In genomic region chr13:51770160-51770559, GRCh38 we compare ENCODE assay signal across 19 cellular contexts. TPM values are rescaled to one million over a fixed set of nuclear protein-coding genes. Genes with fewer than 3 reads are reported as not detected.
A peak's percentile ranks its signal among the peaks of the same experiment; 100 is the strongest.
DNase-seq lines count a peak whose midpoint lies in the region; ATAC-seq and TF ChIP-seq lines count a peak whose summit lies in the region.
"Had no signal": no experiment of that assay in that cellular context is flagged by ENCODE, and none has a peak within 500 bp of the region (broad histone marks: within the 10 kb centered on the region; RNA-seq: fewer than 3 reads in every experiment).

No MANE protein-coding gene starts in this region.

- peak overlapping the region; percentile 60 for H3K27ac Mint-ChIP-seq in stimulated activated memory B cell treated with anti-CD40 and anti-IgM and Interleukin-4, amounts not matched to agents 10 μg/mL and 1 μg/mL and 100 μg/mL, for 72 hours
- H3K27ac Mint-ChIP-seq: activated CD4-positive, alpha-beta T cell treated with anti-CD3 and anti-CD28 coated beads, Interleukin-2, amount 10 ng/mL, durations not matched to agents 7 days and 5 days; CD8-positive, alpha-beta T cell had no signal

- H3K27ac ChIP-seq in heart right ventricle (peak overlapping the region in 9 of 10 donors; percentile 56 to 83 (median 66)), layer of hippocampus (ENCODE audit: low read depth, low read length) (peak overlapping the region; percentile 71)

- intact Hi-C loops in heart right ventricle (cut with DNase I) (no loop called here), Right ventricle myocardium superior (cut with DNase I) (no loop called here)

- TF ChIP-seq CTCF in heart right ventricle (IDR thresholded peaks at IDR 0.05) = no peak

- H3K9me3 Mint-ChIP-seq in stimulated activated memory B cell treated with anti-CD40 and anti-IgM and Interleukin-4, amounts not matched to agents 10 μg/mL and 1 μg/mL and 100 μg/mL, for 72 hours = no peaks in the 10 kb centered on the region
- H3K9me3 Mint-ChIP-seq: activated CD4-positive, alpha-beta T cell treated with anti-CD3 and anti-CD28 coated beads, Interleukin-2, amount 10 ng/mL, durations not matched to agents 7 days and 5 days; activated naive CD4-positive, alpha-beta T cell treated with anti-CD3 and anti-CD28 coated beads, Interleukin-2, amount 50 U/mL, for 24 hours; CD8-positive, alpha-beta T cell; central memory CD8-positive, alpha-beta T cell; naive thymus-derived CD4-positive, alpha-beta T cell had no signal

- peaks cover 28% of the 10 kb centered on the region for H3K4me1 Mint-ChIP-seq in stimulated activated memory B cell treated with anti-CD40 and anti-IgM and Interleukin-4, amounts not matched to agents 10 μg/mL and 1 μg/mL and 100 μg/mL, for 72 hours

- DNase-seq in heart right ventricle = no peak
- no peak for DNase-seq in Right ventricle myocardium superior
- DNase-seq in NCI-H2171 (lab: John Stamatoyannopoulos, UW) = no peak
- DNase-seq: ACHN; activated CD4-positive, alpha-beta T cell treated with anti-CD3 and anti-CD28 coated beads, Interleukin-2, amount 10 ng/mL, durations not matched to agents 7 days and 5 days; CD8-positive, alpha-beta T cell; foreskin fibroblast; MG63; naive thymus-derived CD4-positive, alpha-beta T cell; NCI-H1694 treated with DMSO at 0.1 percent for 48 hours; SK-N-SH; stimulated activated CD4-positive, alpha-beta T cell treated with anti-CD3 and anti-CD28 coated beads, Interleukin-2, amount 100 ng/mL, for 24 hours had no signal

- no peaks in the 10 kb centered on the region for H3K9me3 ChIP-seq in heart right ventricle
- H3K9me3 ChIP-seq: MG63, SK-N-SH had no signal

- no peak overlapping the region for H3K4me3 Mint-ChIP-seq in stimulated activated memory B cell treated with anti-CD40 and anti-IgM and Interleukin-4, amounts not matched to agents 10 μg/mL and 1 μg/mL and 100 μg/mL, for 72 hours
- H3K4me3 Mint-ChIP-seq: activated CD4-positive, alpha-beta T cell treated with anti-CD3 and anti-CD28 coated beads, Interleukin-2, amount 10 ng/mL, durations not matched to agents 7 days and 5 days; activated naive CD4-positive, alpha-beta T cell treated with anti-CD3 and anti-CD28 coated beads, Interleukin-2, amount 50 U/mL, for 24 hours; CD8-positive, alpha-beta T cell; central memory CD8-positive, alpha-beta T cell; naive thymus-derived CD4-positive, alpha-beta T cell had no signal

- ATAC-seq in heart right ventricle = no peak
- ATAC-seq in Right ventricle myocardium superior (ENCODE audit: poor library complexity) = no peak
- ATAC-seq in stimulated activated memory B cell treated with anti-CD40 and anti-IgM and Interleukin-4, amounts not matched to agents 10 μg/mL and 1 μg/mL and 100 μg/mL, for 72 hours = no peak
- no peak for ATAC-seq in GM18870 (IDR thresholded peaks at IDR 0.05; ENCODE audit: unreplicated experiment)
- ATAC-seq in HG03095 (IDR thresholded peaks at IDR 0.05; ENCODE audit: unreplicated experiment) = no peak
- ATAC-seq in HG03097 (IDR thresholded peaks at IDR 0.05; ENCODE audit: low FRiP score, unreplicated experiment) = no peak
- ATAC-seq: CD8-positive, alpha-beta T cell; naive thymus-derived CD4-positive, alpha-beta T cell had no signal

- peaks cover 9 to 36% (median 25%) of the 10 kb centered on the region in 9 donors for H3K4me1 ChIP-seq in heart right ventricle

- H3K27me3 Mint-ChIP-seq in stimulated activated memory B cell treated with anti-CD40 and anti-IgM and Interleukin-4, amounts not matched to agents 10 μg/mL and 1 μg/mL and 100 μg/mL, for 72 hours = no peaks in the 10 kb centered on the region
- H3K27me3 Mint-ChIP-seq: activated CD4-positive, alpha-beta T cell treated with anti-CD3 and anti-CD28 coated beads, Interleukin-2, amount 10 ng/mL, durations not matched to agents 7 days and 5 days; activated naive CD4-positive, alpha-beta T cell treated with anti-CD3 and anti-CD28 coated beads, Interleukin-2, amount 50 U/mL, for 24 hours; central memory CD8-positive, alpha-beta T cell; naive thymus-derived CD4-positive, alpha-beta T cell had no signal

- H3K27me3 ChIP-seq in heart right ventricle (no peaks in the 10 kb centered on the region), layer of hippocampus (ENCODE audit: control insufficient read depth, insufficient read depth, low read length) (no peaks in the 10 kb centered on the region)
- H3K27me3 ChIP-seq: MG63 had no signal

- no peak overlapping the region for H3K4me3 ChIP-seq in heart right ventricle
- H3K4me3 ChIP-seq: MG63 had no signal

- H3K36me3 Mint-ChIP-seq in stimulated activated memory B cell treated with anti-CD40 and anti-IgM and Interleukin-4, amounts not matched to agents 10 μg/mL and 1 μg/mL and 100 μg/mL, for 72 hours = peaks cover 29% of the 10 kb centered on the region
- H3K36me3 Mint-ChIP-seq: activated naive CD4-positive, alpha-beta T cell treated with anti-CD3 and anti-CD28 coated beads, Interleukin-2, amount 50 U/mL, for 24 hours had no signal

- H3K36me3 ChIP-seq in heart right ventricle = peaks cover 0 to 35% (median 0%) of the 10 kb centered on the region in 9 donors

- 94 to 96% methylated on average over 6 of the region's 6 CpGs for WGBS in heart right ventricle, 2 donors

RNA-seq across cellular contexts. Expression of gene DHRS12, which starts 33.8 kb away (rescaled TPM):
- total RNA-seq in heart right ventricle (10 to 100 TPM in 6 of 10 donors, 1 to 10 TPM in 4; 8.6 to 14.0 (median 10.3) TPM), Right ventricle myocardium superior (10.4 TPM)
- 10 to 100 TPM in 1 of 2 donors, 1 to 10 TPM in 1; 5.5 to 20.6 TPM for polyA plus RNA-seq in heart right ventricle
